ENCODE assay signal across 1 cellular context in genomic region chr9:128947423-128948310, GRCh38.
TF ChIP-seq lines count a peak whose summit lies in the region.

Gene DOLK, minus strand, starts transcription at chr9:128947603. Its CDS starts 300 bp downstream, at chr9:128947303.
Gene NUP188, plus strand, starts transcription at chr9:128947699. Its CDS starts 21 bp downstream, at chr9:128947720.

TF ChIP-seq in HepG2, 621 proteins besides CTCF, POLR2A, EP300 and RAD21 (continued from another document and continues in another):
- peak; percentile 50 for TF ChIP-seq RXRA (CRISPR knock-in tag; IDR thresholded peaks at IDR 0.05)
- peak; percentile 39; the same call in 1 of the 2 replicates for TF ChIP-seq ZBTB21 (CRISPR knock-in tag; IDR thresholded peaks at IDR 0.05)
- no peak for TF ChIP-seq ZNF326 (CRISPR knock-in tag; IDR thresholded peaks at IDR 0.05; ENCODE audit: borderline replicate concordance)
- TF ChIP-seq, protein P1, sequence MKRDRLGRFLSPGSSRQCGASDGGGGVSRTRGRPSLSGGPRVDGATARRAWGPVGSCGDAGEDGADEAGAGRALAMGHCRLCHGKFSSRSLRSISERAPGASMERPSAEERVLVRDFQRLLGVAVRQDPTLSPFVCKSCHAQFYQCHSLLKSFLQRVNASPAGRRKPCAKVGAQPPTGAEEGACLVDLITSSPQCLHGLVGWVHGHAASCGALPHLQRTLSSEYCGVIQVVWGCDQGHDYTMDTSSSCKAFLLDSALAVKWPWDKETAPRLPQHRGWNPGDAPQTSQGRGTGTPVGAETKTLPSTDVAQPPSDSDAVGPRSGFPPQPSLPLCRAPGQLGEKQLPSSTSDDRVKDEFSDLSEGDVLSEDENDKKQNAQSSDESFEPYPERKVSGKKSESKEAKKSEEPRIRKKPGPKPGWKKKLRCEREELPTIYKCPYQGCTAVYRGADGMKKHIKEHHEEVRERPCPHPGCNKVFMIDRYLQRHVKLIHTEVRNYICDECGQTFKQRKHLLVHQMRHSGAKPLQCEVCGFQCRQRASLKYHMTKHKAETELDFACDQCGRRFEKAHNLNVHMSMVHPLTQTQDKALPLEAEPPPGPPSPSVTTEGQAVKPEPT (CRISPR knock-in tag; IDR thresholded peaks at IDR 0.05; ENCODE audit: low read depth) = 0 out of 2 replicates have a peak, but pooled peaks have one; percentile 30
- peak; percentile 89 for TF ChIP-seq MYC (CRISPR knock-in tag; IDR thresholded peaks at IDR 0.05; ENCODE audit: borderline replicate concordance)
- TF ChIP-seq CEBPB (IDR thresholded peaks at IDR 0.05; ENCODE audit: borderline replicate concordance, low read depth, low read length) = 0 out of 2 replicates have a peak, but pooled peaks have one; percentile 15
- TF ChIP-seq, protein P2, sequence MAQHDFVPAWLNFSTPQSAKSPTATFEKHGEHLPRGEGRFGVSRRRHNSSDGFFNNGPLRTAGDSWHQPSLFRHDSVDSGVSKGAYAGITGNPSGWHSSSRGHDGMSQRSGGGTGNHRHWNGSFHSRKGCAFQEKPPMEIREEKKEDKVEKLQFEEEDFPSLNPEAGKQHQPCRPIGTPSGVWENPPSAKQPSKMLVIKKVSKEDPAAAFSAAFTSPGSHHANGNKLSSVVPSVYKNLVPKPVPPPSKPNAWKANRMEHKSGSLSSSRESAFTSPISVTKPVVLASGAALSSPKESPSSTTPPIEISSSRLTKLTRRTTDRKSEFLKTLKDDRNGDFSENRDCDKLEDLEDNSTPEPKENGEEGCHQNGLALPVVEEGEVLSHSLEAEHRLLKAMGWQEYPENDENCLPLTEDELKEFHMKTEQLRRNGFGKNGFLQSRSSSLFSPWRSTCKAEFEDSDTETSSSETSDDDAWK (CRISPR knock-in tag; IDR thresholded peaks at IDR 0.05) = no peak
- TF ChIP-seq PAXIP1 (CRISPR knock-in tag; conservative IDR thresholded peaks at IDR 0.05) = peak; percentile 50; the same call in 1 of the 2 replicates
- TF ChIP-seq HOXA5 (CRISPR knock-in tag; IDR thresholded peaks at IDR 0.05) = peak; percentile 81; the same call in 1 of the 2 replicates
- TF ChIP-seq ATF7 (IDR thresholded peaks at IDR 0.05) = no peak
- TF ChIP-seq ATF7 (CRISPR knock-in tag; IDR thresholded peaks at IDR 0.05) = no peak
- peak; percentile 89 for TF ChIP-seq ZNF777 (CRISPR knock-in tag; IDR thresholded peaks at IDR 0.05)
- TF ChIP-seq ARID4A (CRISPR knock-in tag; IDR thresholded peaks at IDR 0.05; ENCODE audit: borderline replicate concordance) = peak; percentile 94
- no peak for TF ChIP-seq ZNF850 (CRISPR knock-in tag; conservative IDR thresholded peaks at IDR 0.05)
- peak; percentile 91 for TF ChIP-seq POGK (CRISPR knock-in tag; conservative IDR thresholded peaks at IDR 0.05)
- peak; percentile 83; the same call in 1 of the 2 replicates for TF ChIP-seq GTF3A (CRISPR knock-in tag; conservative IDR thresholded peaks at IDR 0.05)
- peak; percentile 51; the same call in 1 of the 2 replicates for TF ChIP-seq MIXL1 (CRISPR knock-in tag; IDR thresholded peaks at IDR 0.05)
- 0 out of 2 replicates have a peak, but pooled peaks have one; percentile 31 for TF ChIP-seq ZNF225 (CRISPR knock-in tag; IDR thresholded peaks at IDR 0.05)
- no peak for TF ChIP-seq SCMH1 (CRISPR knock-in tag; IDR thresholded peaks at IDR 0.05; ENCODE audit: borderline replicate concordance)
- TF ChIP-seq, protein P3, sequence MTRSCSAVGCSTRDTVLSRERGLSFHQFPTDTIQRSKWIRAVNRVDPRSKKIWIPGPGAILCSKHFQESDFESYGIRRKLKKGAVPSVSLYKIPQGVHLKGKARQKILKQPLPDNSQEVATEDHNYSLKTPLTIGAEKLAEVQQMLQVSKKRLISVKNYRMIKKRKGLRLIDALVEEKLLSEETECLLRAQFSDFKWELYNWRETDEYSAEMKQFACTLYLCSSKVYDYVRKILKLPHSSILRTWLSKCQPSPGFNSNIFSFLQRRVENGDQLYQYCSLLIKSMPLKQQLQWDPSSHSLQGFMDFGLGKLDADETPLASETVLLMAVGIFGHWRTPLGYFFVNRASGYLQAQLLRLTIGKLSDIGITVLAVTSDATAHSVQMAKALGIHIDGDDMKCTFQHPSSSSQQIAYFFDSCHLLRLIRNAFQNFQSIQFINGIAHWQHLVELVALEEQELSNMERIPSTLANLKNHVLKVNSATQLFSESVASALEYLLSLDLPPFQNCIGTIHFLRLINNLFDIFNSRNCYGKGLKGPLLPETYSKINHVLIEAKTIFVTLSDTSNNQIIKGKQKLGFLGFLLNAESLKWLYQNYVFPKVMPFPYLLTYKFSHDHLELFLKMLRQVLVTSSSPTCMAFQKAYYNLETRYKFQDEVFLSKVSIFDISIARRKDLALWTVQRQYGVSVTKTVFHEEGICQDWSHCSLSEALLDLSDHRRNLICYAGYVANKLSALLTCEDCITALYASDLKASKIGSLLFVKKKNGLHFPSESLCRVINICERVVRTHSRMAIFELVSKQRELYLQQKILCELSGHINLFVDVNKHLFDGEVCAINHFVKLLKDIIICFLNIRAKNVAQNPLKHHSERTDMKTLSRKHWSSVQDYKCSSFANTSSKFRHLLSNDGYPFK (CRISPR knock-in tag; IDR thresholded peaks at IDR 0.05; ENCODE audit: borderline replicate concordance) = peak; percentile 76
- TF ChIP-seq KAT7 (CRISPR knock-in tag; IDR thresholded peaks at IDR 0.05; ENCODE audit: borderline replicate concordance) = peak; percentile 94; the same call in 1 of the 2 replicates
- TF ChIP-seq TFDP2 (CRISPR knock-in tag; IDR thresholded peaks at IDR 0.05) = peak; percentile 88
- peak; percentile 24 for TF ChIP-seq HOXD1 (CRISPR knock-in tag; IDR thresholded peaks at IDR 0.05)
- TF ChIP-seq GTF2F1 (IDR thresholded peaks at IDR 0.05; ENCODE audit: low read length) = peak; percentile 83; the same call in 1 of the 2 replicates
- TF ChIP-seq, protein P4, sequence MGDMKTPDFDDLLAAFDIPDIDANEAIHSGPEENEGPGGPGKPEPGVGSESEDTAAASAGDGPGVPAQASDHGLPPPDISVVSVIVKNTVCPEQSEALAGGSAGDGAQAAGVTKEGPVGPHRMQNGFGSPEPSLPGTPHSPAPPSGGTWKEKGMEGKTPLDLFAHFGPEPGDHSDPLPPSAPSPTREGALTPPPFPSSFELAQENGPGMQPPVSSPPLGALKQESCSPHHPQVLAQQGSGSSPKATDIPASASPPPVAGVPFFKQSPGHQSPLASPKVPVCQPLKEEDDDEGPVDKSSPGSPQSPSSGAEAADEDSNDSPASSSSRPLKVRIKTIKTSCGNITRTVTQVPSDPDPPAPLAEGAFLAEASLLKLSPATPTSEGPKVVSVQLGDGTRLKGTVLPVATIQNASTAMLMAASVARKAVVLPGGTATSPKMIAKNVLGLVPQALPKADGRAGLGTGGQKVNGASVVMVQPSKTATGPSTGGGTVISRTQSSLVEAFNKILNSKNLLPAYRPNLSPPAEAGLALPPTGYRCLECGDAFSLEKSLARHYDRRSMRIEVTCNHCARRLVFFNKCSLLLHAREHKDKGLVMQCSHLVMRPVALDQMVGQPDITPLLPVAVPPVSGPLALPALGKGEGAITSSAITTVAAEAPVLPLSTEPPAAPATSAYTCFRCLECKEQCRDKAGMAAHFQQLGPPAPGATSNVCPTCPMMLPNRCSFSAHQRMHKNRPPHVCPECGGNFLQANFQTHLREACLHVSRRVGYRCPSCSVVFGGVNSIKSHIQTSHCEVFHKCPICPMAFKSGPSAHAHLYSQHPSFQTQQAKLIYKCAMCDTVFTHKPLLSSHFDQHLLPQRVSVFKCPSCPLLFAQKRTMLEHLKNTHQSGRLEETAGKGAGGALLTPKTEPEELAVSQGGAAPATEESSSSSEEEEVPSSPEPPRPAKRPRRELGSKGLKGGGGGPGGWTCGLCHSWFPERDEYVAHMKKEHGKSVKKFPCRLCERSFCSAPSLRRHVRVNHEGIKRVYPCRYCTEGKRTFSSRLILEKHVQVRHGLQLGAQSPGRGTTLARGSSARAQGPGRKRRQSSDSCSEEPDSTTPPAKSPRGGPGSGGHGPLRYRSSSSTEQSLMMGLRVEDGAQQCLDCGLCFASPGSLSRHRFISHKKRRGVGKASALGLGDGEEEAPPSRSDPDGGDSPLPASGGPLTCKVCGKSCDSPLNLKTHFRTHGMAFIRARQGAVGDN (CRISPR knock-in tag; IDR thresholded peaks at IDR 0.05) = peak; percentile 93
- TF ChIP-seq ATF2 (CRISPR knock-in tag; IDR thresholded peaks at IDR 0.05) = peak; percentile 49; the same call in 1 of the 2 replicates
